9 cellular contexts compared by ENCODE assay signal in the genomic region with DNA sequence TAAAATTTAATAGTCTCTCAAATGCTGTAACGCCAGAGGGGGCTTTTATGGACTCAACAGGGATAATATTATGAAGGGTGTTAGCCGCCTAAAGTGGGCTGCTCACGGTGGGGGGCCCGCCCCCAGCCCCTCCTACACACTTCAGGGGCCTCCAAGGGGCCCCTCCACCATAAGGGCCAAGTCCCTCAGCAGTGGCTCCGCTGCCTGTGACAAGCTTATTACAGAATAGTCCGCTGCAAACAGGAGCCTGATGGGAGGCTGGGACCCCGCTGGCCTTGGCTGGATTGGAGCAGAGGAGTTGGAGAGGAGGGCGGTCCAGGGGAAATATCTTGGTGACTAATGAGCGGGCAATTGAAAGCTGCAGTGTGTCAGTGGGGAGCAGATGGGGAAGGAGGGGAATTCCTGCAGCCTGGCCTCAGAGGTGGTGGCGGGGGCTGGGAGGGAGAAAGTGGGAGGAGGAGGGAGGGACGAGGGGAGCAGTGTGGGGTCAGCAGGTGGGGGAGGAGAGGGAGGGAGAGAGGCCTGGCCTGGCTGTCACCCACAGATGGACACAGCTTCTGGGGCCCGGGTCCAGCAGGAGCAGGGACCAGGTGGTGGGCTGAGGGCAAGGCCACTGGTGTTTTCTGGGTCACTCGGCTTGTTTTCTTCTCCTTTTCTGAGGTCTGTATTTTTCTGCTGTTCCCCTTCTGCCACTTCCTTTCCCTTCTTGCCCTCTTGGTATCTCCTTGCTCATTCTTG. TPM values are rescaled to one million over a fixed set of nuclear protein-coding genes. Genes with fewer than 3 reads are reported as not detected.
A peak's percentile ranks its signal among the peaks of the same experiment; 100 is the strongest.
DNase-seq lines count a peak whose midpoint lies in the region; ATAC-seq and TF ChIP-seq lines count a peak whose summit lies in the region.
"Had no signal": no experiment of that assay in that cellular context is flagged by ENCODE, and none has a peak within 500 bp of the region (broad histone marks: within the 10 kb centered on the region; RNA-seq: fewer than 3 reads in every experiment).

No MANE protein-coding gene starts in this region.

- no peak overlapping the region for H3K27ac Mint-ChIP-seq in natural killer cell

- H3K9me3 Mint-ChIP-seq in natural killer cell: no peaks in the 10 kb centered on the region
- H3K9me3 Mint-ChIP-seq: natural killer cell treated with Interleukin-12 subunit alpha and Interleukin-12 subunit beta and Interleukin-15 and Interleukin-18, amount 100 ng/mL, for 72 hours had no signal

- peak; percentile 87 for DNase-seq in NCI-H2227 treated with DMSO at 0.1 percent for 48 hours (lab: John Stamatoyannopoulos, UW)
- peak; percentile 82 for DNase-seq in fibroblast of pulmonary artery (ENCODE audit: low read depth)
- DNase-seq in hippocampal formation (lab: John Stamatoyannopoulos, UW): no peak
- DNase-seq in NK-92 treated with Interleukin-12 subunit alpha and Interleukin-12 subunit beta, amount 100 ng/mL, for 24 hours (lab: John Stamatoyannopoulos, UW): no peak
- no peak for DNase-seq in natural killer cell

- H3K4me3 ChIP-seq in fibroblast of pulmonary artery (replicated peaks; ENCODE audit: low read depth, low read length): no peak overlapping the region
- no peak overlapping the region for H3K4me3 ChIP-seq in skeletal muscle tissue (ENCODE audit: low read length in 3 of 3)
- H3K4me3 ChIP-seq: adrenal gland had no signal

- H3K36me3 Mint-ChIP-seq in natural killer cell: no peaks in the 10 kb centered on the region
- H3K36me3 Mint-ChIP-seq: natural killer cell treated with Interleukin-12 subunit alpha and Interleukin-12 subunit beta and Interleukin-15 and Interleukin-18, amount 100 ng/mL, for 72 hours had no signal

- no peaks in the 10 kb centered on the region for H3K4me1 Mint-ChIP-seq in natural killer cell

- H3K4me1 ChIP-seq in skeletal muscle tissue (ENCODE audit: control insufficient read depth in 3 of 3, insufficient read depth in 3 of 3, low read length in 3 of 3): peaks cover 0 to 8% (median 3%) of the 10 kb centered on the region in 3 donors
- H3K4me1 ChIP-seq: adrenal gland had no signal

- no peak overlapping the region for H3K4me3 Mint-ChIP-seq in natural killer cell
- H3K4me3 Mint-ChIP-seq: natural killer cell treated with Interleukin-12 subunit alpha and Interleukin-12 subunit beta and Interleukin-15 and Interleukin-18, amount 100 ng/mL, for 72 hours had no signal

- intact Hi-C loops in natural killer cell (cut with micrococcal nuclease): no loop called here

- TF ChIP-seq CTCF in fibroblast of pulmonary artery (IDR thresholded peaks at IDR 0.05; ENCODE audit: low read length, missing control alignments) (no peak), natural killer cell (IDR thresholded peaks at IDR 0.05) (no peak)

- H3K27me3 ChIP-seq in skeletal muscle tissue (ENCODE audit: control insufficient read depth in 3 of 3, insufficient read depth in 3 of 3, low read length in 3 of 3): peaks cover 3 to 15% (median 7%) of the 10 kb centered on the region in 3 donors
- H3K27me3 ChIP-seq: adrenal gland had no signal

- H3K36me3 ChIP-seq in skeletal muscle tissue (ENCODE audit: control insufficient read depth in 3 of 3, insufficient read depth in 3 of 3, low read length in 3 of 3): no peaks in the 10 kb centered on the region
- H3K36me3 ChIP-seq: adrenal gland had no signal

- H3K27ac ChIP-seq in skeletal muscle tissue (ENCODE audit: low read depth, low read length): peak overlapping the region; percentile 30
- H3K27ac ChIP-seq: adrenal gland had no signal

- H3K9me3 ChIP-seq in skeletal muscle tissue (ENCODE audit: control insufficient read depth in 3 of 3, low read length in 3 of 3): no peaks in the 10 kb centered on the region
- H3K9me3 ChIP-seq: adrenal gland had no signal

- no peak overlapping the region for H3K9ac ChIP-seq in skeletal muscle tissue (ENCODE audit: low read depth in 1 of 3, low read length in 3 of 3)

- ATAC-seq in GM18868 (IDR thresholded peaks at IDR 0.05; ENCODE audit: unreplicated experiment) (peak; percentile 70), natural killer cell (no peak)

- peaks cover 20 to 33% of the 10 kb centered on the region in 2 donors for H3K27me3 Mint-ChIP-seq in natural killer cell (ENCODE audit: low read depth in 2 of 2)

RNA-seq across cellular contexts. Expression of a gene that starts 57.6 kb away (rescaled TPM):
- total RNA-seq in skeletal muscle tissue (1.6 TPM), natural killer cell (10 to 100 TPM; 11.2 to 21.1 (median 14.7) TPM)

Comparison
In these comparisons a context has a peak if more than half of its experiments do, and no peak if none do; other contexts are left out.
1. DNase-seq: peak in NCI-H2227 treated with DMSO at 0.1 percent for 48 hours (single experiment) and fibroblast of pulmonary artery (single experiment); none in hippocampal formation (0 of 2), NK-92 treated with Interleukin-12 subunit alpha and Interleukin-12 subunit beta, amount 100 ng/mL, for 24 hours (single experiment) and natural killer cell (single experiment).